Comparison of ENCODE assay signal across 30 cellular contexts in the genomic region with DNA sequence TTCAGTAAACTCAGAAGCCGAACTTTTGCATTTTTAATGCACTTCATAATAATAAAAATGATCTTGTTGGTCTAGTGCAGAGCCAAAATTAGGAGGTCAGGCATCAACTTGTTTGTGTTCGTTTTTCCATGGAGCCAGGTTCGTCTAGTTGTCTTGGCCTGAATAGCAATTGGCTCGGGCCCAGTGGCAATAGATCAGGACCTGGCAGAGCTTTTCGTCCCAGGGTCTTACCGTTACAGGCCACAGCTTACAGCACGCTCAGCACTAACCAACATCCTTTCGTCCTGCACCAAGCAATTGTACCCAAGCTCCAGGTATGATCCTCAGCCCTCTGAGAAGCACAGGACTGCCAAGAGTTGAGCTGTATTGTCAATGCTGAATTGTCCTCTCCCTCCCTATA.
DNase-seq lines count a peak whose midpoint lies in the region; ATAC-seq and TF ChIP-seq lines count a peak whose summit lies in the region.
"Had no signal": no experiment of that assay in that cellular context is flagged by ENCODE, and none has a peak within 500 bp of the region (broad histone marks: within the 10 kb centered on the region; RNA-seq: fewer than 3 reads in every experiment).

No MANE protein-coding gene starts in this region.

- H3K18ac ChIP-seq in IMR-90 (ENCODE audit: low read depth, low read length), result no peak overlapping the region

- no peak overlapping the region; the same call in 1 of the 2 replicates for H2AK5ac ChIP-seq in IMR-90 (ENCODE audit: low read depth, low read length)

- TF ChIP-seq CTCF in IMR-90 (conservative IDR thresholded peaks at IDR 0.05; ENCODE audit: low read depth, low read length), result no peak
- TF ChIP-seq CTCF in ascending aorta (IDR thresholded peaks at IDR 0.05), result no peak
- TF ChIP-seq CTCF in vagina (IDR thresholded peaks at IDR 0.05), result no peak
- TF ChIP-seq CTCF in lower lobe of right lung (IDR thresholded peaks at IDR 0.05), result no peak

- H3K9me3 ChIP-seq in IMR-90 (ENCODE audit: control insufficient read depth, insufficient read depth, low read length) (no peaks in the 10 kb centered on the region), ascending aorta (no peaks in the 10 kb centered on the region), stomach smooth muscle (ENCODE audit: control insufficient read depth in 2 of 2, low read length in 2 of 2) (no peaks in the 10 kb centered on the region), vagina (no peaks in the 10 kb centered on the region), lower lobe of right lung (no peaks in the 10 kb centered on the region)
- H3K9me3 ChIP-seq: adrenal gland, upper lobe of left lung had no signal

- no peak for ATAC-seq in IMR-90 (ENCODE audit: low read depth)
- peak; percentile 85 for ATAC-seq in left ventricle myocardium superior
- ATAC-seq in lower lobe of right lung, result no peak
- ATAC-seq: activated CD8-positive, alpha-beta T cell treated with anti-CD3 and anti-CD28 coated beads, Interleukin-2, amount 10 ng/mL, durations not matched to agents 7 days and 5 days; activated T-helper 17 cell treated with anti-CD3 and anti-CD28 coated beads, Interleukin-2, amount 50 U/mL, for 72 hours; left colon; sciatic nerve had no signal

- H4K8ac ChIP-seq in IMR-90 (ENCODE audit: low read depth in 2 of 2, low read length in 2 of 2), result no peak overlapping the region

- no peaks in the 10 kb centered on the region for H3K79me1 ChIP-seq in IMR-90 (ENCODE audit: low read depth in 1 of 2, low read length in 2 of 2)

- peak overlapping the region; percentile 17; the same call in 1 of the 2 replicates for H4K91ac ChIP-seq in IMR-90 (ENCODE audit: insufficient read depth, low read depth, low read length)

- H3K4me2 ChIP-seq in IMR-90 (ENCODE audit: low read depth, low read length), result no peak overlapping the region

- no peak overlapping the region for H4K5ac ChIP-seq in IMR-90 (ENCODE audit: low read depth, low read length)

- TF ChIP-seq RAD21 in IMR-90 (IDR thresholded peaks at IDR 0.05; ENCODE audit: low read length), result no peak

- no peak overlapping the region for H3K56ac ChIP-seq in IMR-90 (ENCODE audit: extremely low read depth, insufficient read depth, low read length)

- no peaks in the 10 kb centered on the region; the same call in 1 of the 2 replicates for H3K4me1 ChIP-seq in IMR-90 (ENCODE audit: control insufficient read depth, insufficient read depth, low read length)
- peaks cover 13 to 24% of the 10 kb centered on the region in 2 donors for H3K4me1 ChIP-seq in ascending aorta
- peaks cover 26% of the 10 kb centered on the region for H3K4me1 ChIP-seq in stomach smooth muscle (ENCODE audit: control insufficient read depth, insufficient read depth, low read length)
- no peaks in the 10 kb centered on the region for H3K4me1 ChIP-seq in vagina
- no peaks in the 10 kb centered on the region for H3K4me1 ChIP-seq in lower lobe of right lung
- H3K4me1 ChIP-seq: adrenal gland, parathyroid adenoma, upper lobe of left lung had no signal

- H3K27ac ChIP-seq in IMR-90 (ENCODE audit: insufficient read depth, low read length), result no peak overlapping the region
- H3K27ac ChIP-seq in ascending aorta, result peak overlapping the region; percentile 83 to 85
- H3K27ac ChIP-seq in stomach smooth muscle (ENCODE audit: low read length), result peak overlapping the region; percentile 60
- H3K27ac ChIP-seq in vagina, result no peak overlapping the region
- H3K27ac ChIP-seq in lower lobe of right lung, result no peak overlapping the region
- H3K27ac ChIP-seq: adrenal gland, parathyroid adenoma, RWPE1, SK-N-MC, upper lobe of left lung had no signal

- H2BK20ac ChIP-seq in IMR-90 (ENCODE audit: low read depth, low read length), result no peak overlapping the region

- DNase-seq in IMR-90 (no peak), ascending aorta (ENCODE audit: low spot score in 2 of 2) (peak in 1 of 2 donors; percentile 81), left ventricle myocardium superior (peak; percentile 74), vagina (ENCODE audit: extremely low spot score in 2 of 2) (no peak), lower lobe of right lung (no peak), SIG-M5 (lab: John Stamatoyannopoulos, UW) (no peak)
- no peak for DNase-seq in activated CD8-positive, alpha-beta memory T cell treated with anti-CD3 and anti-CD28 coated beads, Interleukin-2, amount 50 U/mL, for 4 hours
- DNase-seq: activated CD4-positive, alpha-beta T cell treated with anti-CD3 and anti-CD28 coated beads for 1 hour; activated CD8-positive, alpha-beta T cell treated with anti-CD3 and anti-CD28 coated beads, Interleukin-2, amount 10 ng/mL, durations not matched to agents 7 days and 5 days; activated naive CD4-positive, alpha-beta T cell treated with anti-CD3 and anti-CD28 coated beads, Interleukin-2, amount 10 ng/mL, durations not matched to agents 7 days and 5 days; adrenal gland; Calu3; DND-41; GF-D8; hippocampal formation; left colon; mesendoderm; MV-4-11; NCI-H187; NCI-H2171; NCI-H510A treated with DMSO at 0.1 percent for 48 hours; OCI-M1; stimulated activated CD4-positive, alpha-beta T cell treated with anti-CD3 and anti-CD28 coated beads, Interleukin-4, amount 100 ng/mL, for 4 hours; upper lobe of left lung had no signal

- dilution Hi-C loops in IMR-90 (cut with HindIII; ENCODE audit: low sequenced_read_pairs, unreplicated experiment), result no loop called here

- WGBS in IMR-90 (ENCODE audit: extremely low coverage in 2 of 2, insufficient read length in 1 of 2), 2 experiments, result no CpG with 5 or more reads among the region's 8 CpGs

- in situ Hi-C loops in IMR-90 (cut with MboI; ENCODE audit: low sequenced_read_pairs), result no loop called here

- H2BK120ac ChIP-seq in IMR-90 (ENCODE audit: low read depth, low read length), result peak overlapping the region; percentile 53; the same call in 1 of the 2 replicates

- CTCF ChIA-PET in IMR-90 (lab: Yijun Ruan, JAX), result interaction anchor here (1.3 kb wide), 1 partner anchor 23 kb away, joined by 4 read pairs; no protein-coding TSS in a partner anchor

- H3K9me1 ChIP-seq in IMR-90 (ENCODE audit: insufficient read depth, low read length), result no peaks in the 10 kb centered on the region; the same call in 1 of the 2 replicates

- peak overlapping the region; percentile 48 for H2AK9ac ChIP-seq in IMR-90 (replicated peaks; ENCODE audit: low read depth, low read length, poor library complexity)

- H3K9ac ChIP-seq in IMR-90 (ENCODE audit: low read depth, low read length) (no peak overlapping the region), stomach smooth muscle (ENCODE audit: low read length in 2 of 2) (no peak overlapping the region)
- H3K9ac ChIP-seq: parathyroid adenoma had no signal

- H3K36me3 ChIP-seq in IMR-90 (ENCODE audit: control insufficient read depth, insufficient read depth, low read length) (no peaks in the 10 kb centered on the region), ascending aorta (no peaks in the 10 kb centered on the region), stomach smooth muscle (ENCODE audit: control insufficient read depth in 2 of 2, insufficient read depth in 2 of 2, low read length in 2 of 2) (no peaks in the 10 kb centered on the region), vagina (no peaks in the 10 kb centered on the region), lower lobe of right lung (no peaks in the 10 kb centered on the region)
- H3K36me3 ChIP-seq: adrenal gland, upper lobe of left lung had no signal

- no peaks in the 10 kb centered on the region for H4K20me1 ChIP-seq in IMR-90 (ENCODE audit: insufficient read depth, low read length)

- peak overlapping the region; percentile 6 for H2AFZ ChIP-seq in IMR-90 (replicated peaks; ENCODE audit: low read length, poor library complexity)
- H2AFZ ChIP-seq: parathyroid adenoma had no signal

- no peak overlapping the region for H2BK15ac ChIP-seq in IMR-90 (ENCODE audit: low read depth, low read length)

- POLR2A ChIA-PET in IMR-90 (lab: Charles Lee; ENCODE audit: unreplicated experiment), result no interaction called here

- H3K14ac ChIP-seq in IMR-90 (replicated peaks; ENCODE audit: low read depth, low read length), result no peak overlapping the region

- no peak overlapping the region for H3K23ac ChIP-seq in IMR-90 (ENCODE audit: low read depth, low read length)

- no peak overlapping the region for H2BK5ac ChIP-seq in IMR-90 (ENCODE audit: low read depth, low read length, poor library complexity, severe bottlenecking)

- 0 out of 2 replicates have a peak overlapping the region, but pooled peaks have one; percentile 21 for H3K4ac ChIP-seq in IMR-90 (ENCODE audit: low read depth, low read length)

- H3K4me3 ChIP-seq in IMR-90 (ENCODE audit: insufficient read depth, low read depth, low read length) (no peak overlapping the region), ascending aorta (no peak overlapping the region), stomach smooth muscle (ENCODE audit: low read length in 2 of 2) (peak overlapping the region; percentile 12 to 16), vagina (no peak overlapping the region), lower lobe of right lung (no peak overlapping the region)
- H3K4me3 ChIP-seq: adrenal gland, SK-N-MC, upper lobe of left lung had no signal

- TF ChIP-seq POLR2A in IMR-90 (IDR thresholded peaks at IDR 0.05; ENCODE audit: low read depth, low read length) (no peak), vagina (IDR thresholded peaks at IDR 0.05) (no peak)

- H3K27me3 ChIP-seq in IMR-90 (ENCODE audit: control insufficient read depth, insufficient read depth, low read length) (no peaks in the 10 kb centered on the region), ascending aorta (no peaks in the 10 kb centered on the region), stomach smooth muscle (ENCODE audit: control insufficient read depth in 1 of 2, insufficient read depth in 2 of 2, low read length in 2 of 2) (no peaks in the 10 kb centered on the region), vagina (no peaks in the 10 kb centered on the region), lower lobe of right lung (ENCODE audit: low read depth) (no peaks in the 10 kb centered on the region)
- H3K27me3 ChIP-seq: adrenal gland, upper lobe of left lung had no signal

- intact Hi-C loops in IMR-90 (cut with micrococcal nuclease) (no loop called here), ascending aorta (cut with DNase I) (no loop called here), left ventricle myocardium superior (cut with micrococcal nuclease) (no loop called here), vagina (cut with DNase I) (no loop called here), lower lobe of right lung (cut with DNase I) (no loop called here)

- no TSS peak for BruUV-seq in IMR-90 (replicated peaks; lab: Mats Ljungman, UMichigan)

TF ChIP-seq in IMR-90, 13 proteins besides CTCF, POLR2A, EP300 and RAD21 (continues in another document):
- no peak for TF ChIP-seq MAZ (IDR thresholded peaks at IDR 0.05; ENCODE audit: borderline replicate concordance, low read depth, low read length)
- TF ChIP-seq, protein P1, sequence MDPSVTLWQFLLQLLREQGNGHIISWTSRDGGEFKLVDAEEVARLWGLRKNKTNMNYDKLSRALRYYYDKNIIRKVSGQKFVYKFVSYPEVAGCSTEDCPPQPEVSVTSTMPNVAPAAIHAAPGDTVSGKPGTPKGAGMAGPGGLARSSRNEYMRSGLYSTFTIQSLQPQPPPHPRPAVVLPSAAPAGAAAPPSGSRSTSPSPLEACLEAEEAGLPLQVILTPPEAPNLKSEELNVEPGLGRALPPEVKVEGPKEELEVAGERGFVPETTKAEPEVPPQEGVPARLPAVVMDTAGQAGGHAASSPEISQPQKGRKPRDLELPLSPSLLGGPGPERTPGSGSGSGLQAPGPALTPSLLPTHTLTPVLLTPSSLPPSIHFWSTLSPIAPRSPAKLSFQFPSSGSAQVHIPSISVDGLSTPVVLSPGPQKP (IDR thresholded peaks at IDR 0.05; ENCODE audit: borderline replicate concordance, low read depth, low read length), result no peak

Comparison
In these comparisons a context has a peak if more than half of its experiments do, and no peak if none do; other contexts are left out.
1. H3K27ac ChIP-seq: peak in ascending aorta (2 of 2) and stomach smooth muscle (single experiment); none in IMR-90 (single experiment), vagina (single experiment) and lower lobe of right lung (single experiment).
2. H3K4me3 ChIP-seq: peak in stomach smooth muscle (2 of 2); none in IMR-90 (single experiment), ascending aorta (0 of 2), vagina (0 of 2) and lower lobe of right lung (single experiment).